ENCODE assay signal across 8 cellular contexts in genomic region chr5:74766348-74766886, GRCh38. TPM values are rescaled to one million over a fixed set of nuclear protein-coding genes. Genes with fewer than 3 reads are reported as not detected.
DNase-seq lines count a peak whose midpoint lies in the region; ATAC-seq, FAIRE-seq and TF ChIP-seq lines count a peak whose summit lies in the region.

No MANE protein-coding gene starts in this region.

- peak overlapping the region; percentile 93 for H3K9ac ChIP-seq in PC-3 (ENCODE audit: low read length)

- WGBS in stomach, 5 donors = 0 to 1% (median 0%) methylated on average over 13 to 15 of the region's 15 CpGs

- TF ChIP-seq POLR2A in stomach (IDR thresholded peaks at IDR 0.05) = no peak

- CTCF ChIA-PET in PC-3 (lab: Charles Lee) = interaction anchor here (0.6 kb wide), 2 partner anchors 96 to 130 kb away, joined by 3 to 13 read pairs; no protein-coding TSS in a partner anchor

- peak overlapping the region; percentile 89 for H3K4me2 ChIP-seq in PC-3 (ENCODE audit: low read length)

- H3K4me1 ChIP-seq in PC-3 (ENCODE audit: insufficient read depth, low read length) = peaks cover 44% of the 10 kb centered on the region
- peaks cover 18 to 63% (median 44%) of the 10 kb centered on the region in 4 donors for H3K4me1 ChIP-seq in stomach

- TSS peak; percentile 75 for BruUV-seq in PC-3 (replicated peaks; lab: Mats Ljungman, UMichigan)

- no peaks in the 10 kb centered on the region for H3K9me3 ChIP-seq in PC-3 (ENCODE audit: low read length)
- H3K9me3 ChIP-seq in stomach = no peaks in the 10 kb centered on the region

- H3K4me3 ChIP-seq in PC-3 (ENCODE audit: low read length) (peak overlapping the region; percentile 97), bronchial epithelial cell (ENCODE audit: low read depth, low read length) (peak overlapping the region; percentile 64), kidney epithelial cell (ENCODE audit: low read depth, low read length) (peak overlapping the region; percentile 69), stomach (peak overlapping the region; percentile 76 to 98 (median 94))

- FAIRE-seq in D721Med (lab: Jason Lieb, UNC) = no peak
- FAIRE-seq in GM19239 (lab: Jason Lieb, UNC) = peak; percentile 63
- no peak for FAIRE-seq in bronchial epithelial cell (lab: Jason Lieb, UNC)

- TF ChIP-seq EP300 in stomach (IDR thresholded peaks at IDR 0.05) = no peak

- H3K36me3 ChIP-seq in PC-3 (ENCODE audit: low read depth, low read length) = peaks cover 5% of the 10 kb centered on the region; the same call in 1 of the 2 replicates
- H3K36me3 ChIP-seq in bronchial epithelial cell (ENCODE audit: control insufficient read depth, insufficient read depth, low read length) = peaks cover 1% of the 10 kb centered on the region
- H3K36me3 ChIP-seq in kidney epithelial cell (ENCODE audit: control insufficient read depth, insufficient read depth, low read length) = no peaks in the 10 kb centered on the region
- H3K36me3 ChIP-seq in stomach = peaks cover 15 to 45% (median 45%) of the 10 kb centered on the region in 4 donors

- H4K20me1 ChIP-seq in PC-3 (ENCODE audit: low read length) = peaks cover 3% of the 10 kb centered on the region; the same call in 1 of the 2 replicates

- H3K27ac ChIP-seq in PC-3 (ENCODE audit: low read length) (peak overlapping the region; percentile 27), stomach (peak overlapping the region; percentile 73 to 88 (median 86))

- H3F3A ChIP-seq in PC-3 (ENCODE audit: low read length, unreplicated experiment) = peaks cover 8% of the 10 kb centered on the region

- intact Hi-C loops in PC-3 (cut with micrococcal nuclease) = loop anchor here (2.0 to 5.0 kb wide), 2 partner anchors 136 to 152 kb away; no protein-coding TSS in a partner anchor
- intact Hi-C loops in stomach (cut with DNase I; ENCODE audit: low total_unique reads) = no loop called here

- POLR2A ChIA-PET in PC-3 (lab: Charles Lee; ENCODE audit: unreplicated experiment) = no interaction called here

- DNase-seq in D721Med (ENCODE audit: insufficient read length, low spot score) (peak; percentile 28), GM19239 (ENCODE audit: insufficient read length, low spot score) (peak; percentile 28), PC-3 (peak; percentile 34), bronchial epithelial cell (ENCODE audit: low read depth) (peak; percentile 58), kidney epithelial cell (ENCODE audit: low read depth) (no peak), stomach (no peak), superior temporal gyrus (ENCODE audit: extremely low spot score) (no peak)

- peak; percentile 35 for ATAC-seq in HG03432 (IDR thresholded peaks at IDR 0.05; ENCODE audit: unreplicated experiment)
- ATAC-seq in PC-3 = peak; percentile 45

- peaks cover 60% of the 10 kb centered on the region for H3K79me2 ChIP-seq in PC-3 (ENCODE audit: low read length)

- TF ChIP-seq CTCF in D721Med (IDR thresholded peaks at IDR 0.05; ENCODE audit: insufficient read depth, missing control alignments) (peak; percentile 48), PC-3 (conservative IDR thresholded peaks at IDR 0.05; ENCODE audit: low read depth, low read length) (peak; percentile 56), bronchial epithelial cell (IDR thresholded peaks at IDR 0.05; ENCODE audit: insufficient read depth, low read length, severe bottlenecking) (peak; percentile 29), kidney epithelial cell (IDR thresholded peaks at IDR 0.05; ENCODE audit: insufficient read depth, low read length, poor library complexity, severe bottlenecking) (peak; percentile 39), stomach (IDR thresholded peaks at IDR 0.05) (peak in 4 of 7 experiments; percentile 19 to 58 (median 44))

- H3K9me2 ChIP-seq in PC-3 (replicated peaks; ENCODE audit: low read length) = no peaks in the 10 kb centered on the region

- H3K27me3 ChIP-seq in PC-3 (ENCODE audit: low read length) (no peaks in the 10 kb centered on the region), bronchial epithelial cell (ENCODE audit: control insufficient read depth, insufficient read depth, low read length) (no peaks in the 10 kb centered on the region), kidney epithelial cell (ENCODE audit: control insufficient read depth, insufficient read depth, low read length) (no peaks in the 10 kb centered on the region), stomach (no peaks in the 10 kb centered on the region)

- H2AFZ ChIP-seq in PC-3 (ENCODE audit: low read length) = peak overlapping the region; percentile 94

RNA-seq across cellular contexts. Expression of gene GFM2, which starts 0.5 kb away (rescaled TPM):
- total RNA-seq in PC-3 (2014; rRNA removed) = 18.9 and 36.8 TPM in 2 replicates
- 40.0 and 41.0 TPM in 2 replicates for total RNA-seq in bronchial epithelial cell
- 33.1 and 35.7 TPM in 2 replicates for total RNA-seq in kidney epithelial cell
- 10 to 100 TPM in 2 of 5 donors, 1 to 10 TPM in 3; 2.9 to 48.3 (median 5.2) TPM for total RNA-seq in stomach
- 10 to 100 TPM; 14.4 to 16.8 (median 15.6) TPM for polyA plus RNA-seq in stomach

RNA-seq across cellular contexts. Expression of gene NSA2, which starts 0.6 kb away (rescaled TPM):
- total RNA-seq in PC-3 (2014; rRNA removed) (51.5 and 55.8 TPM in 2 replicates), bronchial epithelial cell (77.9 and 99.9 TPM in 2 replicates), kidney epithelial cell (94.1 and 145 TPM in 2 replicates), stomach (100 to 1,000 TPM in 3 of 5 donors, 10 to 100 TPM in 2; 36.8 to 217 (median 105) TPM)
- 100 to 1,000 TPM in 2 of 3 donors, 10 to 100 TPM in 1; 100.0 to 217 (median 145) TPM for polyA plus RNA-seq in stomach

Comparison
In these comparisons a context has a peak if more than half of its experiments do, and no peak if none do; other contexts are left out.
1. DNase-seq: peak in D721Med (single experiment), GM19239 (single experiment), PC-3 (single experiment) and bronchial epithelial cell (single experiment); none in kidney epithelial cell (single experiment), stomach (single experiment) and superior temporal gyrus (single experiment).
2. Peak in every context shown above with its lines, with median percentiles within 50 percentile points of each other: CTCF ChIP-seq and H3K4me3 ChIP-seq.